Comparison of ENCODE assay signal across 14 cellular contexts in the genomic region with DNA sequence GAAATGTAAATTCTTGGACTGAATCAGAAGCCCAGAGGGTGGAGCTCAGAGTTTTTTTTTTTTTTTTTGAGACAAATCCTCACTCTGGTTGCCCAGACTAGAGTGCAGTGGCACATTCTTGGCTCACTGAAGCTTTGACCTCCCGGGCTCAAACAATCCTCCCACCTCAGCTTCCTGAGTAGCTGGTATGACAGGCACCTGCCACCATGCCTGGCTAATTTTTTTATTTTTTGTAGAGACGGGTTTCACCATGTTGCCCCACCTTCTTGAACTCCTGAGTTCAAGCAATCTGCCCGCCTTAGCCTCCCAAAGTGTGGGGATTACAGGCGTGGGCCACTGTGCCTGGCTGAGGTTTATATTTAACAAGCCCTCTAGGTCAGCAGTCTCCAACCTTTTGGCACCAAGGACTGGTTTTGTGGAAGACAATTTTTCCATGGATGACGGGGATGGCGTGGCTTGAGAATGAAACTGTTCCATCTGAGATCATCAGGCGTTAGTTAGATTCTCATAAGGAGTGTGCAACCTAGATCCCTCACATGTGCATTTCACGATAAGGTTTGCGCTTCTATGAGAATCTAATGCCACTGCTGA.
DNase-seq lines count a peak whose midpoint lies in the region; ATAC-seq, FAIRE-seq and TF ChIP-seq lines count a peak whose summit lies in the region.
"Had no signal": no experiment of that assay in that cellular context is flagged by ENCODE, and none has a peak within 500 bp of the region (broad histone marks: within the 10 kb centered on the region; RNA-seq: fewer than 3 reads in every experiment).

No MANE protein-coding gene starts in this region.

- peaks cover 15% of the 10 kb centered on the region for H3K4me1 ChIP-seq in H9 (ENCODE audit: insufficient read depth, low read length)

- H4K91ac ChIP-seq in H9 (ENCODE audit: insufficient read length, low read depth, low read length) = no peak overlapping the region

- H3K4ac ChIP-seq in H9 (ENCODE audit: low read depth, low read length) = no peak overlapping the region

- ATAC-seq in HG02970 (IDR thresholded peaks at IDR 0.05; ENCODE audit: low FRiP score, unreplicated experiment) (no peak), HG02885 (IDR thresholded peaks at IDR 0.05; ENCODE audit: poor library complexity, unreplicated experiment) (no peak)

- no peak overlapping the region for H3K4me2 ChIP-seq in H9 (ENCODE audit: insufficient read depth, insufficient read length, low read length)

- peak overlapping the region; percentile 54 to 98 (median 97); a peak in 5 of 7 replicates for H3K27ac Mint-ChIP-seq in H9
- H3K27ac Mint-ChIP-seq: B cell, memory B cell had no signal

- H2BK15ac ChIP-seq in H9 (ENCODE audit: low read depth, low read length) = no peak overlapping the region

- H3K27me3 ChIP-seq in H9 (ENCODE audit: insufficient read depth, low read length) = no peaks in the 10 kb centered on the region

- H3T11ph ChIP-seq in H9 (ENCODE audit: low read length) = no peak overlapping the region

- H3K9me3 ChIP-seq in H9 (ENCODE audit: control insufficient read depth, low read depth, low read length) = no peaks in the 10 kb centered on the region

- peak overlapping the region; percentile 77 for H2BK5ac ChIP-seq in H9 (ENCODE audit: insufficient read length, low read length)

- peaks cover 67% of the 10 kb centered on the region in 2 experiments for H3K4me1 Mint-ChIP-seq in H9
- H3K4me1 Mint-ChIP-seq: B cell, memory B cell had no signal

- peak overlapping the region; percentile 75 for H3K18ac ChIP-seq in H9 (ENCODE audit: insufficient read length, low read depth, low read length)

- no peak overlapping the region for H4K5ac ChIP-seq in H9 (ENCODE audit: insufficient read length, low read depth, low read length)

- no peaks in the 10 kb centered on the region for H3K23me2 ChIP-seq in H9 (ENCODE audit: insufficient read length, low read depth, low read length, poor library complexity, severe bottlenecking)

- H2AK5ac ChIP-seq in H9 (ENCODE audit: insufficient read length, low read length) = no peak overlapping the region

- TF ChIP-seq CTCF in H9 (conservative IDR thresholded peaks at IDR 0.05) (no peak), fibroblast of villous mesenchyme (IDR thresholded peaks at IDR 0.05; ENCODE audit: insufficient read depth, low read depth, low read length) (no peak), retinal pigment epithelial cell (conservative IDR thresholded peaks at IDR 0.05; ENCODE audit: low read depth, low read length) (no peak), GM20000 (IDR thresholded peaks at IDR 0.05; ENCODE audit: extremely low read depth, missing control alignments) (no peak)

- no peak overlapping the region for H2AFZ ChIP-seq in H9 (ENCODE audit: low read length)

- no peak overlapping the region for H4K8ac ChIP-seq in H9 (replicated peaks; ENCODE audit: insufficient read length, low read depth, low read length)

- H2BK20ac ChIP-seq in H9 (ENCODE audit: low read depth, low read length, poor library complexity, severe bottlenecking) = no peak overlapping the region

- peak; percentile 37 for DNase-seq in H9
- peak; percentile 81 for DNase-seq in RCC 7860 (ENCODE audit: low spot score)
- DNase-seq in fibroblast of villous mesenchyme (ENCODE audit: low read depth) = peak; percentile 1
- peak; percentile 70 for DNase-seq in retinal pigment epithelial cell (ENCODE audit: low read depth)
- DNase-seq in HPDE6-E6E7 (ENCODE audit: extremely low spot score) = no peak
- DNase-seq in GM20000 (ENCODE audit: low spot score) = no peak
- DNase-seq: activated gamma-delta T cell treated with Interleukin-2 at 50 U/mL for 16 hours, H7, NCI-H1092 treated with DMSO at 0.1 percent for 48 hours, NCI-H345 had no signal

- H3K9ac ChIP-seq in H9 (ENCODE audit: extremely low read depth, insufficient read length, low read length) = no peak overlapping the region

- H4K20me1 ChIP-seq in H9 (ENCODE audit: control insufficient read depth, insufficient read depth, insufficient read length) = no peaks in the 10 kb centered on the region

- no peak overlapping the region for H3K56ac ChIP-seq in H9 (ENCODE audit: insufficient read length, low read depth, low read length)

- H2BK120ac ChIP-seq in H9 (ENCODE audit: low read depth, low read length, poor library complexity, severe bottlenecking) = no peak overlapping the region

- H3K14ac ChIP-seq in H9 (ENCODE audit: insufficient read depth, low read length) = no peak overlapping the region

- peaks cover 3% of the 10 kb centered on the region for H3K79me2 ChIP-seq in H9 (ENCODE audit: insufficient read depth, low read length)

- H3K4me3 ChIP-seq in fibroblast of villous mesenchyme (ENCODE audit: low read depth, low read length) (no peak overlapping the region), retinal pigment epithelial cell (ENCODE audit: low read length) (no peak overlapping the region)

- peak; percentile 92 for FAIRE-seq in RCC 7860 (lab: Jason Lieb, UNC)

- H3K27ac ChIP-seq in H9 (ENCODE audit: insufficient read length, low read depth, low read length) = peak overlapping the region; percentile 76

- no peak overlapping the region for H3K23ac ChIP-seq in H9 (ENCODE audit: insufficient read length, low read depth, low read length)

- no peaks in the 10 kb centered on the region for H3K27me3 Mint-ChIP-seq in H9 (ENCODE audit: low read depth)

- H3K36me3 Mint-ChIP-seq in H9 (ENCODE audit: insufficient read depth in 1 of 3, low read depth in 3 of 3) = peaks cover 4 to 12% (median 10%) of the 10 kb centered on the region in 3 experiments
- H3K36me3 Mint-ChIP-seq: memory B cell had no signal

- peaks cover 0 to 7% of the 10 kb centered on the region in 2 experiments; a peak in 2 of 5 replicates for H3K9me3 Mint-ChIP-seq in H9

- peak overlapping the region; percentile 90 for H2BK12ac ChIP-seq in H9 (ENCODE audit: insufficient read length, low read depth, low read length)

- no peaks in the 10 kb centered on the region for H3K79me1 ChIP-seq in H9 (ENCODE audit: insufficient read depth, low read depth, low read length, poor library complexity, severe bottlenecking)

- H3K4me3 Mint-ChIP-seq in H9 = no peak overlapping the region
- H3K4me3 Mint-ChIP-seq: B cell, memory B cell had no signal

- WGBS in H9 (ENCODE audit: extremely low coverage, insufficient read length, low lambda C conversion rate) = no CpG with 5 or more reads among the region's 9 CpGs

Comparison
In these comparisons a context has a peak if more than half of its experiments do, and no peak if none do; other contexts are left out.
1. DNase-seq: peak in H9 (single experiment), RCC 7860 (single experiment), fibroblast of villous mesenchyme (single experiment) and retinal pigment epithelial cell (single experiment); none in HPDE6-E6E7 (single experiment) and GM20000 (single experiment).